Comparison of ENCODE assay signal across 8 cellular contexts in the genomic region with DNA sequence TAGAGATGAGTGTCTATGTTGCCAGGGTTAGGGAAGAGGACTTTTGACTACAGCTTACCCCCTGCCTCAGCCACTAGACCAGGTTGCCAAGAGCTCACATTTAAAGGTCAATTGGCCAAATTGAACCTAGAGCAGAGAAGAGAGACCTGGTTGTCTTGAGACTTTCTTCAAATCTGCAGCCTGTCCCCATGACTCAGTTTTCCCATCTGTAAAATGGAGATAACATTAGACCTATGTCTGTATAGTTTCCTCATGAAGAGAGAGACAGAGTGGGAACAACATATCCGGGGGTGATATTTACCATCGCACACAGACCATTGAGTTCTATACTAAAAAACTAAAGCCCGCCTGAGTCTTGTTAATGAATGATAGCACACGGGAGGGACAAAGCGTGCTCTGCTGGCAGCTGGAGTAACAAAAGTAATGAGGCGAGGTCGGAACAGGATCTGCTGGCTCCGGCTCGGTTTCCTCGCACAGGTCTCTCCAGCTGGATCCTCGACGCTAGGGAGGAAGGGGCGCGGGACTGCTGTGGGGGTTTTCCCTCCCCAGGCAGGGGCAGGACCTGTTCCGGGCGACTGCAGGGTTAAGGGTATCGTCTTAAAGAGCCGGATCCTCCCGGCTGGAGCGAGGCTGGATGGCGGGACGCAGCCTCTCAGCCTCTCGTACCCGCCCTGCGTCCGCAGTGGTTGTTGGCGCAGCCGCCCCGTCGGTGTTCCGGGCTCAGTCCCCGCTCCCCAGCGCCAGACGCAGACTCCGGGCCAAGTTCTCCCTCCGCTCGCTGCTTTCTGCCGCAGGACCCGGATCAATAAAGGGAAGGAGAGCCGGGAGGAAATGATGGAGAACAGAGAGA. TPM values are rescaled to one million over a fixed set of nuclear protein-coding genes. Genes with fewer than 3 reads are reported as not detected.
DNase-seq lines count a peak whose midpoint lies in the region; ATAC-seq and TF ChIP-seq lines count a peak whose summit lies in the region.

No MANE protein-coding gene starts in this region.

- intact Hi-C loops in prostate gland (cut with DNase I): loop anchor here (5.0 kb wide), 1 partner anchor 62 kb away; no protein-coding TSS in a partner anchor

- H3K4me1 ChIP-seq in prostate gland (replicated peaks): peaks cover 15% of the 10 kb centered on the region

- H3K27ac ChIP-seq in SK-N-MC (no peak overlapping the region), prostate gland (no peak overlapping the region)

- H3K36me3 ChIP-seq in SK-N-MC (ENCODE audit: insufficient read depth, low read length) (no peaks in the 10 kb centered on the region), prostate gland (no peaks in the 10 kb centered on the region)

- H3K9ac ChIP-seq in SK-N-MC (ENCODE audit: insufficient read length): no peak overlapping the region

- ATAC-seq in GM18867 (IDR thresholded peaks at IDR 0.05; ENCODE audit: unreplicated experiment) (no peak), HG03095 (IDR thresholded peaks at IDR 0.05; ENCODE audit: unreplicated experiment) (no peak)

- no peaks in the 10 kb centered on the region for H3K27me3 ChIP-seq in prostate gland (replicated peaks; ENCODE audit: insufficient read depth)

- H3K4me3 ChIP-seq in SK-N-MC (peak overlapping the region; percentile 62), fibroblast of villous mesenchyme (ENCODE audit: low read depth, low read length) (peak overlapping the region; percentile 58), prostate gland (peak overlapping the region; percentile 16 to 21)

- WGBS in prostate gland: under 1% methylated on average over 40 of the region's 40 CpGs

- no peak for TF ChIP-seq POLR2A in prostate gland (IDR thresholded peaks at IDR 0.05)

- H3K9me3 ChIP-seq in SK-N-MC (ENCODE audit: low read depth, low read length): no peaks in the 10 kb centered on the region
- no peaks in the 10 kb centered on the region for H3K9me3 ChIP-seq in prostate gland

- peak; percentile 17 for DNase-seq in activated CD4-positive, alpha-beta T cell treated with anti-CD3 and anti-CD28 coated beads for 48 hours
- DNase-seq in activated CD4-positive, alpha-beta T cell treated with anti-CD3 and anti-CD28 coated beads, Interleukin-2, amount 50 U/mL, for 1 hour: no peak
- DNase-seq in SK-N-MC (ENCODE audit: low read depth, low spot score) (no peak), fibroblast of villous mesenchyme (ENCODE audit: low read depth) (no peak), prostate gland (ENCODE audit: low spot score) (peak; percentile 43), T1000 (lab: John Stamatoyannopoulos, UW) (no peak)

- TF ChIP-seq CTCF in fibroblast of villous mesenchyme (IDR thresholded peaks at IDR 0.05; ENCODE audit: insufficient read depth, low read depth, low read length) (no peak), prostate gland (IDR thresholded peaks at IDR 0.05) (no peak)

RNA-seq across cellular contexts. Expression of gene LIPG, which starts 1.4 kb away (rescaled TPM):
- total RNA-seq in fibroblast of villous mesenchyme (0.86 and 1.3 TPM in 2 replicates), prostate gland (10 to 100 TPM in 1 of 2 donors, under 1 TPM in 1; 0.36 to 28.5 TPM)

Comparison
In these comparisons a context has a peak if more than half of its experiments do, and no peak if none do; other contexts are left out.
1. DNase-seq: peak in activated CD4-positive, alpha-beta T cell treated with anti-CD3 and anti-CD28 coated beads for 48 hours (single experiment) and prostate gland (single experiment); none in activated CD4-positive, alpha-beta T cell treated with anti-CD3 and anti-CD28 coated beads, Interleukin-2, amount 50 U/mL, for 1 hour (single experiment), SK-N-MC (single experiment), fibroblast of villous mesenchyme (single experiment) and T1000 (single experiment).
2. Peak in every context shown above with its lines, with median percentiles within 50 percentile points of each other: H3K4me3 ChIP-seq.